7 cellular contexts compared by ENCODE assay signal in genomic region chr14:73026845-73027542, GRCh38. TPM values are rescaled to one million over a fixed set of nuclear protein-coding genes. Genes with fewer than 3 reads are reported as not detected.
DNase-seq lines count a peak whose midpoint lies in the region; ATAC-seq, FAIRE-seq and TF ChIP-seq lines count a peak whose summit lies in the region.

ZFYVE1 (minus strand) TSS chr14:73027106; CDS start chr14:73024508, 2,598 bp downstream.

- peak; percentile 97 for ATAC-seq in HG02981 (IDR thresholded peaks at IDR 0.05; ENCODE audit: unreplicated experiment)

- FAIRE-seq in GM18507 (lab: Jason Lieb, UNC) = peak; percentile 100

- WGBS in hepatocyte (ENCODE audit: low lambda C conversion rate, missing lambda C conversion rate) = 1% methylated on average over 32 of the region's 42 CpGs

- TF ChIP-seq CTCF in astrocyte of the spinal cord (IDR thresholded peaks at IDR 0.05; ENCODE audit: low read depth, low read length) (no peak), hepatocyte (IDR thresholded peaks at IDR 0.05; ENCODE audit: poor library complexity) (no peak)

- in situ Hi-C loops in astrocyte of the spinal cord (cut with HindIII; ENCODE audit: low sequenced_read_pairs) = no loop called here

- DNase-seq in GM18507 (ENCODE audit: extremely low spot score, insufficient read length, low read depth) (peak; percentile 89), NCI-H2029 treated with DMSO at 0.1 percent for 48 hours (lab: John Stamatoyannopoulos, UW) (peak; percentile 72), T-helper 9 cell (peak; percentile 81), astrocyte of the spinal cord (ENCODE audit: low read depth, low spot score) (peak; percentile 99), hepatocyte (ENCODE audit: low spot score) (peak; percentile 98), renal cortical epithelial cell (ENCODE audit: low read depth) (peak; percentile 98)

- no peaks in the 10 kb centered on the region for H3K9me2 ChIP-seq in hepatocyte (replicated peaks; ENCODE audit: insufficient read depth)

- H3K27me3 ChIP-seq in hepatocyte = no peaks in the 10 kb centered on the region

- peak within 1 kb of the TSS; percentile 84 for H3K4me3 ChIP-seq in astrocyte of the spinal cord (ENCODE audit: low read depth, low read length)
- peak within 1 kb of the TSS; percentile 50 for H3K4me3 ChIP-seq in hepatocyte

- H3K36me3 ChIP-seq in hepatocyte (replicated peaks; ENCODE audit: insufficient read depth, low read depth) = no peaks in the 10 kb centered on the region

- H2AFZ ChIP-seq in hepatocyte = peak within 1 kb of the TSS; percentile 65

- H3K79me2 ChIP-seq in hepatocyte = peaks cover 42% of the 10 kb centered on the region

- peak within 1 kb of the TSS; percentile 94 for H3K4me2 ChIP-seq in hepatocyte

- H4K20me1 ChIP-seq in hepatocyte (ENCODE audit: insufficient read depth, poor library complexity, severe bottlenecking) = peaks cover 7% of the 10 kb centered on the region

- H3K27ac ChIP-seq in hepatocyte = peak within 1 kb of the TSS; percentile 76

- H3K4me1 ChIP-seq in hepatocyte (ENCODE audit: insufficient read depth) = peaks cover 9% of the 10 kb centered on the region

- H3K9me3 ChIP-seq in hepatocyte (ENCODE audit: low read depth) = no peaks in the 10 kb centered on the region

RNA-seq across cellular contexts. Expression of gene ZFYVE1, which starts in this region (rescaled TPM):
- 13.6 and 15.3 TPM in 2 replicates for total RNA-seq in hepatocyte
- 15.3 and 17.3 TPM in 2 replicates for polyA plus RNA-seq in hepatocyte
- total RNA-seq in renal cortical epithelial cell = 8.9 and 34.1 TPM in 2 replicates

Comparison
In these comparisons a context has a peak if more than half of its experiments do, and no peak if none do; other contexts are left out.
1. Peak in every context shown above with its lines: DNase-seq, ATAC-seq, H3K4me3 ChIP-seq and H3K27ac ChIP-seq.